ENCODE assay signal across 21 cellular contexts in the genomic region with DNA sequence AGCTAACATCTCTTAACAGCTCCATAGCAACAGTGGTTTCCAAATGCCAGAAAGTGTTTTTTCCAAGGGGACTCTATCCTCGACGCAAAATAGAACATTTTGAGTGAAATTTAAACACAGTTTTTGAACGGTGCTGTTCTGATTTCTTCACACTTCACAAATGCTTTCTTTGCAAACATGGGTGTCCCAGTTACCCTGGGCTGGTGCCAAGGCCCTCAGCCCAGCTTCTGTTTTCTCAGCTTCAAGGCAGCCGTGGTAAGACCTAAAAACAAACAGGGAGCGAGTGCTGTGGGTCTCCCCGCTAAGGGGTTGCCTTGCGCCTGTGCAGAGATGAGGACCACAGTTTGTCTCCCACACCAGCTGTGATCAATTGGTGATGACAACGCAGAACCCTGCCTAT.
DNase-seq lines count a peak whose midpoint lies in the region; ATAC-seq and TF ChIP-seq lines count a peak whose summit lies in the region.
"Had no signal": no experiment of that assay in that cellular context is flagged by ENCODE, and none has a peak within 500 bp of the region (broad histone marks: within the 10 kb centered on the region; RNA-seq: fewer than 3 reads in every experiment).

No MANE protein-coding gene starts in this region.

- no peaks in the 10 kb centered on the region; the same call in 1 of the 2 replicates for H4K20me1 ChIP-seq in IMR-90 (ENCODE audit: insufficient read depth, low read length)

- BruUV-seq in IMR-90 (replicated peaks; lab: Mats Ljungman, UMichigan): no TSS peak

- H3K18ac ChIP-seq in IMR-90 (ENCODE audit: low read depth, low read length) (no peak overlapping the region), mesenchymal stem cell (ENCODE audit: low read depth in 1 of 2, low read length in 2 of 2) (no peak overlapping the region)

- no peak overlapping the region for H2BK20ac ChIP-seq in IMR-90 (ENCODE audit: low read depth, low read length)

- no peak overlapping the region for H3K56ac ChIP-seq in IMR-90 (ENCODE audit: extremely low read depth, insufficient read depth, low read length)

- POLR2A ChIA-PET in IMR-90 (lab: Charles Lee; ENCODE audit: unreplicated experiment): no interaction called here

- H2AK5ac ChIP-seq in IMR-90 (ENCODE audit: low read depth, low read length) (no peak overlapping the region), mesenchymal stem cell (ENCODE audit: low read length, severe bottlenecking) (no peak overlapping the region)

- no peak for TF ChIP-seq CTCF in IMR-90 (conservative IDR thresholded peaks at IDR 0.05; ENCODE audit: low read depth, low read length)
- TF ChIP-seq CTCF in dorsolateral prefrontal cortex (IDR thresholded peaks at IDR 0.05 in 54 of 56, conservative IDR thresholded peaks at IDR 0.05 in 2 of 56; ENCODE audit: low read depth in 1 of 56, partially characterized antibody in 56 of 56): no peak
- TF ChIP-seq CTCF in lower lobe of right lung (IDR thresholded peaks at IDR 0.05): no peak
- TF ChIP-seq CTCF in spleen (IDR thresholded peaks at IDR 0.05 in 8 of 11, conservative IDR thresholded peaks at IDR 0.05 in 3 of 11): no peak
- no peak for TF ChIP-seq CTCF in colonic mucosa (IDR thresholded peaks at IDR 0.05)
- TF ChIP-seq CTCF in foreskin keratinocyte (conservative IDR thresholded peaks at IDR 0.05): no peak

- H3K4me1 ChIP-seq in IMR-90 (ENCODE audit: control insufficient read depth, insufficient read depth, low read length) (no peaks in the 10 kb centered on the region), lower lobe of right lung (no peaks in the 10 kb centered on the region), spleen (no peaks in the 10 kb centered on the region), colonic mucosa (no peaks in the 10 kb centered on the region), foreskin keratinocyte (no peaks in the 10 kb centered on the region), mesenchymal stem cell (ENCODE audit: control insufficient read depth, insufficient read depth, low read depth, low read length) (no peaks in the 10 kb centered on the region)
- H3K4me1 ChIP-seq: BLaER1 treated with 17β-estradiol and CSF1 and Interleukin-3, amounts not matched to agents 10 nM and 100 nM had no signal

- H3K36me3 ChIP-seq in IMR-90 (ENCODE audit: control insufficient read depth, insufficient read depth, low read length): no peaks in the 10 kb centered on the region
- H3K36me3 ChIP-seq in lower lobe of right lung: no peaks in the 10 kb centered on the region
- H3K36me3 ChIP-seq in spleen: no peaks in the 10 kb centered on the region
- H3K36me3 ChIP-seq in colonic mucosa: no peaks in the 10 kb centered on the region
- H3K36me3 ChIP-seq in mesenchymal stem cell (ENCODE audit: control insufficient read depth in 1 of 2, insufficient read depth in 2 of 2, low read depth in 1 of 2, low read length in 2 of 2): no peaks in the 10 kb centered on the region
- H3K36me3 ChIP-seq: BLaER1 treated with 17β-estradiol and CSF1 and Interleukin-3, amounts not matched to agents 10 nM and 100 nM; MG63 had no signal

- intact Hi-C loops in IMR-90 (cut with micrococcal nuclease): no loop called here
- intact Hi-C loops in dorsolateral prefrontal cortex (cut with DNase I): no loop called here
- intact Hi-C loops in lower lobe of right lung (cut with DNase I): no loop called here
- intact Hi-C loops in spleen (cut with DNase I; ENCODE audit: low total_unique reads): no loop called here
- intact Hi-C loops in colonic mucosa (cut with DNase I): no loop called here

- H3K27me3 ChIP-seq in IMR-90 (ENCODE audit: control insufficient read depth, insufficient read depth, low read length) (peaks cover 46% of the 10 kb centered on the region), dorsolateral prefrontal cortex (no peaks in the 10 kb centered on the region), lower lobe of right lung (ENCODE audit: low read depth) (peaks cover 5% of the 10 kb centered on the region), spleen (replicated peaks in 1 of 7) (peaks cover 0 to 56% (median 0%) of the 10 kb centered on the region in 7 donors), colonic mucosa (no peaks in the 10 kb centered on the region), foreskin keratinocyte (peaks cover 24% of the 10 kb centered on the region), mesenchymal stem cell (ENCODE audit: control insufficient read depth in 1 of 2, insufficient read depth in 1 of 2, low read length in 2 of 2) (peaks cover 65 to 79% of the 10 kb centered on the region in 2 experiments)
- H3K27me3 ChIP-seq: BLaER1 treated with 17β-estradiol and CSF1 and Interleukin-3, amounts not matched to agents 10 nM and 100 nM; MG63 had no signal

- H2AFZ ChIP-seq in IMR-90 (replicated peaks; ENCODE audit: low read length, poor library complexity) (no peak overlapping the region), mesenchymal stem cell (ENCODE audit: low read depth, low read length) (no peak overlapping the region)

- H3K9me3 ChIP-seq in IMR-90 (ENCODE audit: control insufficient read depth, insufficient read depth, low read length): no peaks in the 10 kb centered on the region
- H3K9me3 ChIP-seq in lower lobe of right lung: no peaks in the 10 kb centered on the region
- no peaks in the 10 kb centered on the region for H3K9me3 ChIP-seq in spleen
- H3K9me3 ChIP-seq in colonic mucosa: no peaks in the 10 kb centered on the region
- H3K9me3 ChIP-seq in mesenchymal stem cell (ENCODE audit: control insufficient read depth, low read length): no peaks in the 10 kb centered on the region
- H3K9me3 ChIP-seq: BLaER1 treated with 17β-estradiol and CSF1 and Interleukin-3, amounts not matched to agents 10 nM and 100 nM; MG63 had no signal

- H3K4me3 ChIP-seq in IMR-90 (ENCODE audit: insufficient read depth, low read depth, low read length) (no peak overlapping the region), dorsolateral prefrontal cortex (no peak overlapping the region), lower lobe of right lung (no peak overlapping the region), spleen (no peak overlapping the region), colonic mucosa (no peak overlapping the region), mesenchymal stem cell (ENCODE audit: insufficient read depth in 1 of 2, low read depth in 1 of 2, low read length in 2 of 2) (no peak overlapping the region)
- H3K4me3 ChIP-seq: BLaER1 treated with 17β-estradiol and CSF1 and Interleukin-3, amounts not matched to agents 10 nM and 100 nM; GM12878; MG63 had no signal

- H2BK5ac ChIP-seq in IMR-90 (ENCODE audit: low read depth, low read length, poor library complexity, severe bottlenecking) (no peak overlapping the region), mesenchymal stem cell (ENCODE audit: low read depth, low read length, poor library complexity, severe bottlenecking) (no peak overlapping the region)

- H2BK12ac ChIP-seq in mesenchymal stem cell (ENCODE audit: low read length in 2 of 2): no peak overlapping the region

- no peak for TF ChIP-seq RAD21 in IMR-90 (IDR thresholded peaks at IDR 0.05; ENCODE audit: low read length)

- H3K9me1 ChIP-seq in IMR-90 (ENCODE audit: insufficient read depth, low read length): no peaks in the 10 kb centered on the region

- H2BK120ac ChIP-seq in IMR-90 (ENCODE audit: low read depth, low read length): no peak overlapping the region
- no peak overlapping the region for H2BK120ac ChIP-seq in mesenchymal stem cell (ENCODE audit: low read depth, low read length)

- H3K79me1 ChIP-seq in IMR-90 (ENCODE audit: low read depth in 1 of 2, low read length in 2 of 2) (no peaks in the 10 kb centered on the region), mesenchymal stem cell (replicated peaks; ENCODE audit: low read length, poor library complexity, severe bottlenecking) (no peaks in the 10 kb centered on the region)

- H3K4ac ChIP-seq in IMR-90 (ENCODE audit: low read depth, low read length) (no peak overlapping the region), mesenchymal stem cell (ENCODE audit: low read depth in 1 of 2, low read length in 2 of 2) (no peak overlapping the region)

- no peak for TF ChIP-seq POLR2A in IMR-90 (IDR thresholded peaks at IDR 0.05; ENCODE audit: low read depth, low read length)
- TF ChIP-seq POLR2A in spleen (IDR thresholded peaks at IDR 0.05): no peak

- peak overlapping the region; percentile 78 for H2AK9ac ChIP-seq in IMR-90 (replicated peaks; ENCODE audit: low read depth, low read length, poor library complexity)

- H3K27ac ChIP-seq in IMR-90 (ENCODE audit: insufficient read depth, low read length): no peak overlapping the region
- H3K27ac ChIP-seq in dorsolateral prefrontal cortex: peak overlapping the region in 3 of 59 donors; percentile 37 to 59 (median 47)
- no peak overlapping the region for H3K27ac ChIP-seq in lower lobe of right lung
- H3K27ac ChIP-seq in spleen: no peak overlapping the region
- H3K27ac ChIP-seq in colonic mucosa: no peak overlapping the region
- H3K27ac ChIP-seq in foreskin keratinocyte: no peak overlapping the region
- no peak overlapping the region for H3K27ac ChIP-seq in mesenchymal stem cell (ENCODE audit: low read length, poor library complexity, severe bottlenecking)
- H3K27ac ChIP-seq: BLaER1 treated with 17β-estradiol and CSF1 and Interleukin-3, amounts not matched to agents 10 nM and 100 nM had no signal

- H3K4me2 ChIP-seq in IMR-90 (ENCODE audit: low read depth, low read length) (no peak overlapping the region), mesenchymal stem cell (ENCODE audit: low read length, poor library complexity, severe bottlenecking) (no peak overlapping the region)
- H3K4me2 ChIP-seq: BLaER1 treated with 17β-estradiol and CSF1 and Interleukin-3, amounts not matched to agents 10 nM and 100 nM had no signal

- H4K8ac ChIP-seq in IMR-90 (ENCODE audit: low read depth in 2 of 2, low read length in 2 of 2) (no peak overlapping the region), mesenchymal stem cell (ENCODE audit: low read length) (no peak overlapping the region)

- DNase-seq in IMR-90 (no peak), dorsolateral prefrontal cortex (peak in 8 of 10 donors; percentile 31 to 78 (median 62)), lower lobe of right lung (peak; percentile 32), spleen (peak; percentile 21), colonic mucosa (no peak), foreskin keratinocyte (no peak), mesenchymal stem cell (no peak)
- DNase-seq: CD8-positive, alpha-beta T cell; DMS53; EL; Kasumi-1; MG63; NCI-H1048; NCI-H146; NCI-H2081; NCI-H2171 treated with DMSO at 0.1 percent for 48 hours; NCI-H446 treated with DMSO at 0.1 percent for 48 hours; OCI-M1; RPMI8226 had no signal

- H4K5ac ChIP-seq in IMR-90 (ENCODE audit: low read depth, low read length): no peak overlapping the region

- H3K9ac ChIP-seq in IMR-90 (ENCODE audit: low read depth, low read length) (no peak overlapping the region), colonic mucosa (ENCODE audit: low read depth in 2 of 2, low read length in 2 of 2) (no peak overlapping the region), mesenchymal stem cell (ENCODE audit: low read length) (no peak overlapping the region)
- H3K9ac ChIP-seq: BLaER1 treated with 17β-estradiol and CSF1 and Interleukin-3, amounts not matched to agents 10 nM and 100 nM had no signal

- no peak for ATAC-seq in IMR-90 (ENCODE audit: low read depth)
- ATAC-seq in lower lobe of right lung: peak in 1 of 2 donors; percentile 29
- ATAC-seq in foreskin keratinocyte: no peak
- ATAC-seq: CD8-positive, alpha-beta T cell; GM12878 had no signal

- H3K23ac ChIP-seq in IMR-90 (ENCODE audit: low read depth, low read length): no peak overlapping the region
- H3K23ac ChIP-seq in mesenchymal stem cell (ENCODE audit: low read length in 2 of 2): no peak overlapping the region

- in situ Hi-C loops in IMR-90 (cut with MboI; ENCODE audit: low sequenced_read_pairs): no loop called here

- no peak overlapping the region for H3K14ac ChIP-seq in IMR-90 (replicated peaks; ENCODE audit: low read depth, low read length)
- H3K14ac ChIP-seq in mesenchymal stem cell (ENCODE audit: low read length in 2 of 2): no peak overlapping the region

- CTCF ChIA-PET in IMR-90 (lab: Yijun Ruan, JAX): no interaction called here

- no peak overlapping the region for H2BK15ac ChIP-seq in IMR-90 (ENCODE audit: low read depth, low read length)
- no peak overlapping the region for H2BK15ac ChIP-seq in mesenchymal stem cell (ENCODE audit: low read depth, poor library complexity, severe bottlenecking)

- H4K91ac ChIP-seq in IMR-90 (ENCODE audit: insufficient read depth, low read depth, low read length) (no peak overlapping the region), mesenchymal stem cell (ENCODE audit: low read length) (no peak overlapping the region)

- WGBS in IMR-90 (ENCODE audit: extremely low coverage in 2 of 2, insufficient read length in 1 of 2), 2 experiments: 61% methylated on average over 7 of the region's 8 CpGs; no CpG with 5 or more reads in 1 of the 2 experiments
- WGBS in spleen, 5 donors: 78 to 92% (median 85%) methylated on average over 8 of the region's 8 CpGs
- 89% methylated on average over 8 of the region's 8 CpGs for WGBS in mesenchymal stem cell

- dilution Hi-C loops in IMR-90 (cut with HindIII; ENCODE audit: low sequenced_read_pairs, unreplicated experiment): no loop called here

Comparison
In these comparisons a context has a peak if more than half of its experiments do, and no peak if none do; other contexts are left out.
1. DNase-seq: peak in dorsolateral prefrontal cortex (8 of 10), lower lobe of right lung (single experiment) and spleen (single experiment); none in IMR-90 (single experiment), colonic mucosa (single experiment), foreskin keratinocyte (0 of 2) and mesenchymal stem cell (single experiment).